In the genomic region with DNA sequence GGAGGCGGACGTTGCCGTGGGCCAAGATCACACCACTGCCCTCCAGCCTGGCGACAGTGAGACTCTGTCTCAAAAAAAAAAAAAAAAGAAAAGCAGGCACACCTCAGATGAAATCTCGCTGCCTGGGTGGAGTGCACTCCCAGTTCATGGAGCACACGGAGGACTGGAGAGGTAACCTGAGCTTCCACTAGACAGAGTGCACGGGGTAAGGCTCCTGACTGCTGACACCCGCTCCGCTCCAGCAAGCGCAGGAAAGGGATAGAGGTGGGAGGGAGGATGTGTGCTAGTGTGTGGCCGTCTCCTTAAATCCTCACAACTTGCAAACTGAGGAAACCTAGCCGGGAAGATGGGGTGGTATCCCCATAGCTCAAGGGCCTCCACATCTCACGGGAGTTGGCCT, we compare ENCODE assay signal across 10 cellular contexts. TPM values are rescaled to one million over a fixed set of nuclear protein-coding genes. Genes with fewer than 3 reads are reported as not detected.
DNase-seq lines count a peak whose midpoint lies in the region; ATAC-seq and TF ChIP-seq lines count a peak whose summit lies in the region.
"Had no signal": no experiment of that assay in that cellular context is flagged by ENCODE, and none has a peak within 500 bp of the region (broad histone marks: within the 10 kb centered on the region; RNA-seq: fewer than 3 reads in every experiment).

No MANE protein-coding gene starts in this region.

- H3K9me3 ChIP-seq in HEK293 (ENCODE audit: control insufficient read depth, insufficient read depth, low read depth, low read length) (no peaks in the 10 kb centered on the region), neutrophil (no peaks in the 10 kb centered on the region)

- CTCF ChIA-PET in HEK293 (lab: Yijun Ruan, JAX) (no interaction called here), MCF 10A (lab: Yijun Ruan, JAX) (no interaction called here)

- TF ChIP-seq CTCF in HEK293 (tag by site-specific recombination; IDR thresholded peaks at IDR 0.05) (no peak), neutrophil (IDR thresholded peaks at IDR 0.05) (no peak), MCF 10A (IDR thresholded peaks at IDR 0.05; ENCODE audit: unreplicated experiment) (no peak)

- H3K9me3 Mint-ChIP-seq in MCF 10A (ENCODE audit: unreplicated experiment) = no peaks in the 10 kb centered on the region

- no peak overlapping the region for H3K4me3 ChIP-seq in HEK293 (ENCODE audit: low read depth, low read length)
- no peak overlapping the region for H3K4me3 ChIP-seq in neutrophil (ENCODE audit: low read depth in 1 of 2, low read length in 1 of 2)

- BruUV-seq in MCF 10A (replicated peaks; lab: Mats Ljungman, UMichigan) = no TSS peak

- POLR2A ChIA-PET in HEK293 (lab: Yijun Ruan, JAX) (no interaction called here), MCF 10A (lab: Yijun Ruan, JAX) (interaction anchor here (0.8 kb wide), 1 partner anchor 15 kb away, joined by 3 read pairs; no protein-coding TSS in a partner anchor)

- peaks cover 58% of the 10 kb centered on the region for H3K36me3 Mint-ChIP-seq in MCF 10A (ENCODE audit: insufficient read depth, unreplicated experiment)

- H3K36me3 ChIP-seq in HEK293 (ENCODE audit: control insufficient read depth in 2 of 2, insufficient read depth in 1 of 2, low read length in 2 of 2) (peaks cover 0 to 43% of the 10 kb centered on the region in 2 experiments; a peak in 1 of 3 replicates), neutrophil (peaks cover 51% of the 10 kb centered on the region)

- ATAC-seq in HG03139 (IDR thresholded peaks at IDR 0.05; ENCODE audit: unreplicated experiment) = no peak

- no peaks in the 10 kb centered on the region for H3K27me3 Mint-ChIP-seq in MCF 10A (ENCODE audit: insufficient read depth, unreplicated experiment)

- H3K27me3 ChIP-seq in neutrophil = no peaks in the 10 kb centered on the region

- H3K27ac Mint-ChIP-seq in MCF 10A (ENCODE audit: low read depth, unreplicated experiment) = no peak overlapping the region

- H3K4me3 Mint-ChIP-seq in MCF 10A (ENCODE audit: unreplicated experiment) = no peak overlapping the region

- peak; percentile 56 for DNase-seq in NCI-H2171 (lab: John Stamatoyannopoulos, UW)
- no peak for DNase-seq in hepatic stellate cell (ENCODE audit: low spot score)
- DNase-seq in MCF 10A (ENCODE audit: unreplicated experiment) = no peak
- no peak for DNase-seq in ureter (ENCODE audit: low spot score)
- DNase-seq: stimulated activated naive CD4-positive, alpha-beta T cell; WERI-Rb-1 had no signal

- H3K4me1 ChIP-seq in HEK293 (ENCODE audit: control insufficient read depth, insufficient read depth, low read length) (no peaks in the 10 kb centered on the region), neutrophil (ENCODE audit: control insufficient read depth in 1 of 2, insufficient read depth in 1 of 2, low read depth in 1 of 2, low read length in 1 of 2) (peaks cover 7 to 14% of the 10 kb centered on the region in 2 experiments)

- intact Hi-C loops in MCF 10A (cut with micrococcal nuclease) = no loop called here

- peaks cover 10% of the 10 kb centered on the region for H3K4me1 Mint-ChIP-seq in MCF 10A (ENCODE audit: insufficient read depth, unreplicated experiment)

- no peak overlapping the region for H3K27ac ChIP-seq in HEK293 (ENCODE audit: extremely low read depth, low read depth, low read length)
- peak overlapping the region; percentile 91 for H3K27ac ChIP-seq in cingulate gyrus (ENCODE audit: low read depth, low read length)
- H3K27ac ChIP-seq in neutrophil = peak overlapping the region; percentile 11
- H3K27ac ChIP-seq: WERI-Rb-1 had no signal

TF ChIP-seq in HEK293, 187 proteins besides CTCF, POLR2A, EP300 and RAD21:
- TF ChIP-seq ZNF521 (tag by site-specific recombination; IDR thresholded peaks at IDR 0.05) = no peak
- 0 out of 2 replicates have a peak, but pooled peaks have one; percentile 37 for TF ChIP-seq ZNF600 (tag by site-specific recombination; IDR thresholded peaks at IDR 0.05)
- TF ChIP-seq ZNF76 (tag by site-specific recombination; IDR thresholded peaks at IDR 0.05; ENCODE audit: borderline replicate concordance, low read depth) = no peak
- TF ChIP-seq, protein P1, sequence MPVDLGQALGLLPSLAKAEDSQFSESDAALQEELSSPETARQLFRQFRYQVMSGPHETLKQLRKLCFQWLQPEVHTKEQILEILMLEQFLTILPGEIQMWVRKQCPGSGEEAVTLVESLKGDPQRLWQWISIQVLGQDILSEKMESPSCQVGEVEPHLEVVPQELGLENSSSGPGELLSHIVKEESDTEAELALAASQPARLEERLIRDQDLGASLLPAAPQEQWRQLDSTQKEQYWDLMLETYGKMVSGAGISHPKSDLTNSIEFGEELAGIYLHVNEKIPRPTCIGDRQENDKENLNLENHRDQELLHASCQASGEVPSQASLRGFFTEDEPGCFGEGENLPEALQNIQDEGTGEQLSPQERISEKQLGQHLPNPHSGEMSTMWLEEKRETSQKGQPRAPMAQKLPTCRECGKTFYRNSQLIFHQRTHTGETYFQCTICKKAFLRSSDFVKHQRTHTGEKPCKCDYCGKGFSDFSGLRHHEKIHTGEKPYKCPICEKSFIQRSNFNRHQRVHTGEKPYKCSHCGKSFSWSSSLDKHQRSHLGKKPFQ (tag by site-specific recombination; IDR thresholded peaks at IDR 0.05) = 0 out of 2 replicates have a peak, but pooled peaks have one; percentile 36
- no peak for TF ChIP-seq ZNF830 (tag by site-specific recombination; IDR thresholded peaks at IDR 0.05; ENCODE audit: low read depth)

RNA-seq across cellular contexts. Expression of a gene that starts 50.8 kb away (rescaled TPM):
- total RNA-seq in MCF 10A (2022) = 12.9 and 14.9 TPM in 2 replicates
- 38.8 TPM for total RNA-seq in ureter
